ENCODE assay signal across 21 cellular contexts in genomic region chr1:224670506-224670905, GRCh38.
"Had no signal": no experiment of that assay in that cellular context is flagged by ENCODE, and none has a peak within 500 bp of the region (broad histone marks: within the 10 kb centered on the region; RNA-seq: fewer than 3 reads in every experiment).

No MANE protein-coding gene starts in this region.

- H2AFZ ChIP-seq: parathyroid adenoma had no signal

- H3K27me3 ChIP-seq: adrenal gland, cardiac muscle cell, esophagus squamous epithelium, neutrophil, right lobe of liver, stomach, testis, upper lobe of left lung had no signal

- H3K9me3 ChIP-seq: adrenal gland, esophagus squamous epithelium, lower lobe of right lung, neutrophil, right lobe of liver, stomach, testis, upper lobe of left lung had no signal

- H3K36me3 ChIP-seq: adrenal gland, cardiac muscle cell, esophagus squamous epithelium, lower lobe of right lung, neutrophil, right lobe of liver, stomach, upper lobe of left lung had no signal

- H3K27ac ChIP-seq: adrenal gland, cardiac muscle cell, esophagus squamous epithelium, lower lobe of right lung, neutrophil, parathyroid adenoma, right lobe of liver, stomach, testis, upper lobe of left lung had no signal

- H3K79me2 ChIP-seq: parathyroid adenoma had no signal

- ATAC-seq: activated naive CD4-positive, alpha-beta T cell treated with anti-CD3 and anti-CD28 coated beads, Interleukin-2, amount 50 U/mL, for 72 hours; effector memory CD8-positive, alpha-beta T cell; lower lobe of right lung; natural killer cell treated with Interleukin-12 subunit alpha and Interleukin-12 subunit beta and Interleukin-15 and Interleukin-18, amount 100 ng/mL, for 72 hours; right lobe of liver had no signal

- H3K4me1 ChIP-seq: esophagus squamous epithelium, lower lobe of right lung, parathyroid adenoma, right lobe of liver, stomach, testis, upper lobe of left lung had no signal

- H3K4me2 ChIP-seq: smooth muscle cell had no signal

- H3K9ac ChIP-seq: parathyroid adenoma had no signal

- DNase-seq: activated CD4-positive, alpha-beta T cell treated with anti-CD3 and anti-CD28 coated beads, Interleukin-2, amount 10 ng/mL, durations not matched to agents 7 days and 5 days; activated CD8-positive, alpha-beta memory T cell treated with anti-CD3 and anti-CD28 coated beads for 24 hours; activated gamma-delta T cell treated with Interleukin-2 at 50 U/mL for 16 hours; adrenal gland; dermis blood vessel endothelial cell; effector memory CD8-positive, alpha-beta T cell; esophagus squamous epithelium; hypothalamus; lower lobe of right lung; right lobe of liver; stimulated activated CD4-positive, alpha-beta T cell treated with anti-CD3 and anti-CD28 coated beads, Interleukin-4, amount 100 ng/mL, for 1 hour; stomach; T1000; testis; upper lobe of left lung had no signal

- H3K4me3 ChIP-seq: adrenal gland, cardiac muscle cell, esophagus squamous epithelium, lower lobe of right lung, right lobe of liver, smooth muscle cell, stomach, testis, upper lobe of left lung had no signal
